Comparison of ENCODE assay signal across 1 cellular context in the genomic region with DNA sequence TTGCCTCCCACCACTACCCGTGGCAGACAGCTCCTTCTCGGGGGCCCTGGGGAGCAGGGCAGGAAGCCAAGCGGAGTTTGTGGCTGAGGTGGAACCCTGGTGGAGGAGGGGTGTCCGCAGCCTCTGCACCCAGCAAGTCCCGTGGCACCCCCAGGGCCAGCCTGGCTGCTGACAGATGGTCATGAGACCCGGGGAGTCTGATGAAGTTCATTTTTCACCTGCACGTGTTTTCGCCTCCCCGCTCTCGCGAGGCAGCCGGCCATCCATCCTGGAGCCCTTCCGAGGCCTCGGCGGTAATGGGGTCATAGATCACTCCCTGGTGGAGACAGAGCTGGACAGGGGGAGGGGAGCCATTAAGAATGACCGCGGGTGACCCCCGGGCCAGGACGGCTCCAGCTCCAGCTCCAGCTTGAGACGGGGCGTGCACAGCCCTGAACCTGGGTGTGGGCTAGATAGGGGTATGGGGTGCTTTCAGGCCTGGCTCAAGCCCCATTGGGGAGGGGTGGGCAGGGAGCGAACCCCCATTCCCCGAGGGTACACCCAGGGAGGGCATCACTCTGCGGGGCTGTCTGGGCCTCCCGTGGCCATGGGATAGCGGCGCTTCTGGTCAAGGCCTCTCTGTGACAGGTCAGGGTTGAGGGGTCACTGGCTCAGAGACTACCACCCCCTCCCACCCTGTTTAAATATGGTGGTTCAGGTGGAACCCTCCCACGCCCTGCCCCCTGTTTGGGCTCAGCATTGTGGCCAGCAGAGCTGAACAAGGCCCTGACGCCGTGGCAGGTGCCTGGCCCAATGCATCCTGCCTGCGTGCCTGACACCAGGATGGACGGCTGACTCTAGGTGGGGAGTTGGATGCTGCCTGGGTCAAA.
TF ChIP-seq lines count a peak whose summit lies in the region.

No MANE protein-coding gene starts in this region.

TF ChIP-seq in HepG2, 621 proteins besides CTCF, POLR2A, EP300 and RAD21 (continued from another document and continues in another):
- TF ChIP-seq, protein P1, sequence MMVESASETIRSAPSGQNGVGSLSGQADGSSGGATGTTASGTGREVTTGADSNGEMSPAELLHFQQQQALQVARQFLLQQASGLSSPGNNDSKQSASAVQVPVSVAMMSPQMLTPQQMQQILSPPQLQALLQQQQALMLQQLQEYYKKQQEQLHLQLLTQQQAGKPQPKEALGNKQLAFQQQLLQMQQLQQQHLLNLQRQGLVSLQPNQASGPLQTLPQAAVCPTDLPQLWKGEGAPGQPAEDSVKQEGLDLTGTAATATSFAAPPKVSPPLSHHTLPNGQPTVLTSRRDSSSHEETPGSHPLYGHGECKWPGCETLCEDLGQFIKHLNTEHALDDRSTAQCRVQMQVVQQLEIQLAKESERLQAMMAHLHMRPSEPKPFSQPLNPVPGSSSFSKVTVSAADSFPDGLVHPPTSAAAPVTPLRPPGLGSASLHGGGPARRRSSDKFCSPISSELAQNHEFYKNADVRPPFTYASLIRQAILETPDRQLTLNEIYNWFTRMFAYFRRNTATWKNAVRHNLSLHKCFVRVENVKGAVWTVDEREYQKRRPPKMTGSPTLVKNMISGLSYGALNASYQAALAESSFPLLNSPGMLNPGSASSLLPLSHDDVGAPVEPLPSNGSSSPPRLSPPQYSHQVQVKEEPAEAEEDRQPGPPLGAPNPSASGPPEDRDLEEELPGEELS (CRISPR knock-in tag; IDR thresholded peaks at IDR 0.05), result peak; percentile 10; the same call in 1 of the 2 replicates
- TF ChIP-seq, protein P2, sequence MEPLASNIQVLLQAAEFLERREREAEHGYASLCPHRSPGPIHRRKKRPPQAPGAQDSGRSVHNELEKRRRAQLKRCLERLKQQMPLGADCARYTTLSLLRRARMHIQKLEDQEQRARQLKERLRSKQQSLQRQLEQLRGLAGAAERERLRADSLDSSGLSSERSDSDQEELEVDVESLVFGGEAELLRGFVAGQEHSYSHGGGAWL (CRISPR knock-in tag; IDR thresholded peaks at IDR 0.05), result no peak
- TF ChIP-seq STAT5B (CRISPR knock-in tag; IDR thresholded peaks at IDR 0.05), result no peak
- peak; percentile 50; the same call in 1 of the 2 replicates for TF ChIP-seq ZFX (CRISPR knock-in tag; IDR thresholded peaks at IDR 0.05; ENCODE audit: low read depth)
- peak; percentile 88; the same call in 1 of the 2 replicates for TF ChIP-seq ZNF572 (CRISPR knock-in tag; IDR thresholded peaks at IDR 0.05)
- peak; percentile 99 for TF ChIP-seq NR1H2 (CRISPR knock-in tag; IDR thresholded peaks at IDR 0.05; ENCODE audit: borderline replicate concordance, low read depth)
- TF ChIP-seq, protein P3, sequence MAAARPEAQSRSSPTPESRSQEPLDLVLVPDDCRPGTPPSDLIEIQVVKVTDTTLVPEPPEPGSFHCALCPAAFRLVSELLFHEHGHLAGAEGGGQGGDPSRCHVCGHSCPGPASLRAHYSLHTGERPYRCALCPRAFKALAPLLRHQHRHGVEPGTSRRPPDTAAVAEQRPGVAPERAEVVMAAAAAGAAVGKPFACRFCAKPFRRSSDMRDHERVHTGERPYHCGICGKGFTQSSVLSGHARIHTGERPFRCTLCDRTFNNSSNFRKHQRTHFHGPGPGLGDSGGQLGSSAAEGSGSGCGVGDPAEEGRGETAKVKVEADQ (CRISPR knock-in tag; IDR thresholded peaks at IDR 0.05; ENCODE audit: borderline replicate concordance), result no peak
- TF ChIP-seq ZNF547 (CRISPR knock-in tag; IDR thresholded peaks at IDR 0.05), result 0 out of 2 replicates have a peak, but pooled peaks have one; percentile 18
- no peak for TF ChIP-seq MYNN (CRISPR knock-in tag; IDR thresholded peaks at IDR 0.05; ENCODE audit: low read depth)
- TF ChIP-seq, protein P4, sequence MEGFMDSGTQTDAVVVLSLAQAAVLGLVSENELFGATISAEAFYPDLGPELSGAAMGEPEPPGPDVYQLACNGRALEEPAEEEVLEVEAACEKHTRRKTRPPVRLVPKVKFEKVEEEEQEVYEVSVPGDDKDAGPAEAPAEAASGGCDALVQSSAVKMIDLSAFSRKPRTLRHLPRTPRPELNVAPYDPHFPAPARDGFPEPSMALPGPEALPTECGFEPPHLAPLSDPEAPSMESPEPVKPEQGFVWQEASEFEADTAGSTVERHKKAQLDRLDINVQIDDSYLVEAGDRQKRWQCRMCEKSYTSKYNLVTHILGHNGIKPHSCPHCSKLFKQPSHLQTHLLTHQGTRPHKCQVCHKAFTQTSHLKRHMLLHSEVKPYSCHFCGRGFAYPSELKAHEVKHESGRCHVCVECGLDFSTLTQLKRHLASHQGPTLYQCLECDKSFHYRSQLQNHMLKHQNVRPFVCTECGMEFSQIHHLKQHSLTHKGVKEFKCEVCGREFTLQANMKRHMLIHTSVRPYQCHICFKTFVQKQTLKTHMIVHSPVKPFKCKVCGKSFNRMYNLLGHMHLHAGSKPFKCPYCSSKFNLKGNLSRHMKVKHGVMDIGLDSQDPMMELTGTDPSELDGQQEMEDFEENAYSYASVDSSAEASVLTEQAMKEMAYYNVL (CRISPR knock-in tag; IDR thresholded peaks at IDR 0.05; ENCODE audit: borderline replicate concordance), result no peak
- no peak for TF ChIP-seq ELF4 (CRISPR knock-in tag; IDR thresholded peaks at IDR 0.05; ENCODE audit: borderline replicate concordance)
- TF ChIP-seq, protein P5, sequence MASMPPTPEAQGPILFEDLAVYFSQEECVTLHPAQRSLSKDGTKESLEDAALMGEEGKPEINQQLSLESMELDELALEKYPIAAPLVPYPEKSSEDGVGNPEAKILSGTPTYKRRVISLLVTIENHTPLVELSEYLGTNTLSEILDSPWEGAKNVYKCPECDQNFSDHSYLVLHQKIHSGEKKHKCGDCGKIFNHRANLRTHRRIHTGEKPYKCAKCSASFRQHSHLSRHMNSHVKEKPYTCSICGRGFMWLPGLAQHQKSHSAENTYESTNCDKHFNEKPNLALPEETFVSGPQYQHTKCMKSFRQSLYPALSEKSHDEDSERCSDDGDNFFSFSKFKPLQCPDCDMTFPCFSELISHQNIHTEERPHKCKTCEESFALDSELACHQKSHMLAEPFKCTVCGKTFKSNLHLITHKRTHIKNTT (CRISPR knock-in tag; IDR thresholded peaks at IDR 0.05), result no peak
- peak; percentile 56; the same call in 1 of the 2 replicates for TF ChIP-seq BHLHE40 (IDR thresholded peaks at IDR 0.05; ENCODE audit: low read length)
- peak; percentile 48; the same call in 1 of the 2 replicates for TF ChIP-seq PITX1 (CRISPR knock-in tag; IDR thresholded peaks at IDR 0.05)
- no peak for TF ChIP-seq HMG20B (CRISPR knock-in tag; conservative IDR thresholded peaks at IDR 0.05)
- TF ChIP-seq AHR (CRISPR knock-in tag; IDR thresholded peaks at IDR 0.05), result 0 out of 2 replicates have a peak, but pooled peaks have one; percentile 45
- TF ChIP-seq SIX1 (CRISPR knock-in tag; IDR thresholded peaks at IDR 0.05; ENCODE audit: borderline replicate concordance), result no peak
- TF ChIP-seq, protein P6, sequence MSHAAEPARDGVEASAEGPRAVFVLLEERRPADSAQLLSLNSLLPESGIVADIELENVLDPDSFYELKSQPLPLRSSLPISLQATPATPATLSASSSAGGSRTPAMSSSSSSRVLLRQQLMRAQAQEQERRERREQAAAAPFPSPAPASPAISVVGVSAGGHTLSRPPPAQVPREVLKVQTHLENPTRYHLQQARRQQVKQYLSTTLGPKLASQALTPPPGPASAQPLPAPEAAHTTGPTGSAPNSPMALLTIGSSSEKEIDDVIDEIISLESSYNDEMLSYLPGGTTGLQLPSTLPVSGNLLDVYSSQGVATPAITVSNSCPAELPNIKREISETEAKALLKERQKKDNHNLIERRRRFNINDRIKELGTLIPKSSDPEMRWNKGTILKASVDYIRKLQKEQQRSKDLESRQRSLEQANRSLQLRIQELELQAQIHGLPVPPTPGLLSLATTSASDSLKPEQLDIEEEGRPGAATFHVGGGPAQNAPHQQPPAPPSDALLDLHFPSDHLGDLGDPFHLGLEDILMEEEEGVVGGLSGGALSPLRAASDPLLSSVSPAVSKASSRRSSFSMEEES (CRISPR knock-in tag; IDR thresholded peaks at IDR 0.05), result peak; percentile 62; the same call in 1 of the 2 replicates
- TF ChIP-seq MIER3 (CRISPR knock-in tag; IDR thresholded peaks at IDR 0.05; ENCODE audit: borderline replicate concordance), result no peak
- TF ChIP-seq ZNF431 (CRISPR knock-in tag; IDR thresholded peaks at IDR 0.05; ENCODE audit: borderline replicate concordance, low read depth), result no peak
- TF ChIP-seq ZSCAN9 (CRISPR knock-in tag; IDR thresholded peaks at IDR 0.05; ENCODE audit: borderline replicate concordance), result peak; percentile 33; the same call in 1 of the 2 replicates
- TF ChIP-seq, protein P7, sequence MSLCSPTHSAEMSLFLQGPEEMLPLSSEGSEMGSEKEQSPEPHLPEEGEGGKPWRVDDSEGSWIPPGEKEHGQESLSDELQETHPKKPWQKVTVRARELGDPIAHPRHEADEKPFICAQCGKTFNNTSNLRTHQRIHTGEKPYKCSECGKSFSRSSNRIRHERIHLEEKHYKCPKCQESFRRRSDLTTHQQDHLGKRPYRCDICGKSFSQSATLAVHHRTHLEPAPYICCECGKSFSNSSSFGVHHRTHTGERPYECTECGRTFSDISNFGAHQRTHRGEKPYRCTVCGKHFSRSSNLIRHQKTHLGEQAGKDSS (CRISPR knock-in tag; IDR thresholded peaks at IDR 0.05; ENCODE audit: borderline replicate concordance, low read depth), result no peak
- TF ChIP-seq KLF9 (CRISPR knock-in tag; IDR thresholded peaks at IDR 0.05; ENCODE audit: low read depth), result no peak
- no peak for TF ChIP-seq RBM22 (optimal IDR thresholded peaks at IDR 0.05; ENCODE audit: low read length)
- TF ChIP-seq, protein P8, sequence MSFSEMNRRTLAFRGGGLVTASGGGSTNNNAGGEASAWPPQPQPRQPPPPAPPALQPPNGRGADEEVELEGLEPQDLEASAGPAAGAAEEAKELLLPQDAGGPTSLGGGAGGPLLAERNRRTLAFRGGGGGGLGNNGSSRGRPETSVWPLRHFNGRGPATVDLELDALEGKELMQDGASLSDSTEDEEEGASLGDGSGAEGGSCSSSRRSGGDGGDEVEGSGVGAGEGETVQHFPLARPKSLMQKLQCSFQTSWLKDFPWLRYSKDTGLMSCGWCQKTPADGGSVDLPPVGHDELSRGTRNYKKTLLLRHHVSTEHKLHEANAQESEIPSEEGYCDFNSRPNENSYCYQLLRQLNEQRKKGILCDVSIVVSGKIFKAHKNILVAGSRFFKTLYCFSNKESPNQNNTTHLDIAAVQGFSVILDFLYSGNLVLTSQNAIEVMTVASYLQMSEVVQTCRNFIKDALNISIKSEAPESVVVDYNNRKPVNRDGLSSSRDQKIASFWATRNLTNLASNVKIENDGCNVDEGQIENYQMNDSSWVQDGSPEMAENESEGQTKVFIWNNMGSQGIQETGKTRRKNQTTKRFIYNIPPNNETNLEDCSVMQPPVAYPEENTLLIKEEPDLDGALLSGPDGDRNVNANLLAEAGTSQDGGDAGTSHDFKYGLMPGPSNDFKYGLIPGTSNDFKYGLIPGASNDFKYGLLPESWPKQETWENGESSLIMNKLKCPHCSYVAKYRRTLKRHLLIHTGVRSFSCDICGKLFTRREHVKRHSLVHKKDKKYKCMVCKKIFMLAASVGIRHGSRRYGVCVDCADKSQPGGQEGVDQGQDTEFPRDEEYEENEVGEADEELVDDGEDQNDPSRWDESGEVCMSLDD (CRISPR knock-in tag; IDR thresholded peaks at IDR 0.05; ENCODE audit: borderline replicate concordance), result peak; percentile 62; the same call in 1 of the 2 replicates
- no peak for TF ChIP-seq ZNF703 (CRISPR knock-in tag; IDR thresholded peaks at IDR 0.05; ENCODE audit: borderline replicate concordance)
- TF ChIP-seq MXI1 (IDR thresholded peaks at IDR 0.05; ENCODE audit: borderline replicate concordance, low read depth, low read length), result 0 out of 3 replicates have a peak, but pooled peaks have one; percentile 43
- TF ChIP-seq BORCS8-MEF2B (CRISPR knock-in tag; IDR thresholded peaks at IDR 0.05), result no peak; the same call in 1 of the 2 replicates
- TF ChIP-seq TCF7 (IDR thresholded peaks at IDR 0.05; ENCODE audit: low read depth), result no peak
- no peak for TF ChIP-seq MAFF (IDR thresholded peaks at IDR 0.05; ENCODE audit: low read depth, low read length)
- TF ChIP-seq SNRNP70 (IDR thresholded peaks at IDR 0.05; ENCODE audit: low read depth, low read length), result no peak
- TF ChIP-seq, protein P9, sequence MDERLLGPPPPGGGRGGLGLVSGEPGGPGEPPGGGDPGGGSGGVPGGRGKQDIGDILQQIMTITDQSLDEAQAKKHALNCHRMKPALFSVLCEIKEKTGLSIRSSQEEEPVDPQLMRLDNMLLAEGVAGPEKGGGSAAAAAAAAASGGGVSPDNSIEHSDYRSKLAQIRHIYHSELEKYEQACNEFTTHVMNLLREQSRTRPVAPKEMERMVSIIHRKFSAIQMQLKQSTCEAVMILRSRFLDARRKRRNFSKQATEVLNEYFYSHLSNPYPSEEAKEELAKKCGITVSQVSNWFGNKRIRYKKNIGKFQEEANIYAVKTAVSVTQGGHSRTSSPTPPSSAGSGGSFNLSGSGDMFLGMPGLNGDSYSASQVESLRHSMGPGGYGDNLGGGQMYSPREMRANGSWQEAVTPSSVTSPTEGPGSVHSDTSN (CRISPR knock-in tag; IDR thresholded peaks at IDR 0.05), result no peak
- TF ChIP-seq NFE2 (CRISPR knock-in tag; IDR thresholded peaks at IDR 0.05), result no peak
- TF ChIP-seq RFX5 (IDR thresholded peaks at IDR 0.05; ENCODE audit: low read depth, low read length), result no peak
- no peak for TF ChIP-seq SP2 (CRISPR knock-in tag; IDR thresholded peaks at IDR 0.05)
- no peak for TF ChIP-seq CHD4 (IDR thresholded peaks at IDR 0.05; ENCODE audit: borderline replicate concordance, low read length)
- TF ChIP-seq THAP11 (CRISPR knock-in tag; IDR thresholded peaks at IDR 0.05), result peak; percentile 35; the same call in 1 of the 2 replicates
- 0 out of 2 replicates have a peak, but pooled peaks have one; percentile 25 for TF ChIP-seq MEIS2 (CRISPR knock-in tag; IDR thresholded peaks at IDR 0.05)
- no peak for TF ChIP-seq ZNF256 (CRISPR knock-in tag; conservative IDR thresholded peaks at IDR 0.05)
- TF ChIP-seq, protein P10, sequence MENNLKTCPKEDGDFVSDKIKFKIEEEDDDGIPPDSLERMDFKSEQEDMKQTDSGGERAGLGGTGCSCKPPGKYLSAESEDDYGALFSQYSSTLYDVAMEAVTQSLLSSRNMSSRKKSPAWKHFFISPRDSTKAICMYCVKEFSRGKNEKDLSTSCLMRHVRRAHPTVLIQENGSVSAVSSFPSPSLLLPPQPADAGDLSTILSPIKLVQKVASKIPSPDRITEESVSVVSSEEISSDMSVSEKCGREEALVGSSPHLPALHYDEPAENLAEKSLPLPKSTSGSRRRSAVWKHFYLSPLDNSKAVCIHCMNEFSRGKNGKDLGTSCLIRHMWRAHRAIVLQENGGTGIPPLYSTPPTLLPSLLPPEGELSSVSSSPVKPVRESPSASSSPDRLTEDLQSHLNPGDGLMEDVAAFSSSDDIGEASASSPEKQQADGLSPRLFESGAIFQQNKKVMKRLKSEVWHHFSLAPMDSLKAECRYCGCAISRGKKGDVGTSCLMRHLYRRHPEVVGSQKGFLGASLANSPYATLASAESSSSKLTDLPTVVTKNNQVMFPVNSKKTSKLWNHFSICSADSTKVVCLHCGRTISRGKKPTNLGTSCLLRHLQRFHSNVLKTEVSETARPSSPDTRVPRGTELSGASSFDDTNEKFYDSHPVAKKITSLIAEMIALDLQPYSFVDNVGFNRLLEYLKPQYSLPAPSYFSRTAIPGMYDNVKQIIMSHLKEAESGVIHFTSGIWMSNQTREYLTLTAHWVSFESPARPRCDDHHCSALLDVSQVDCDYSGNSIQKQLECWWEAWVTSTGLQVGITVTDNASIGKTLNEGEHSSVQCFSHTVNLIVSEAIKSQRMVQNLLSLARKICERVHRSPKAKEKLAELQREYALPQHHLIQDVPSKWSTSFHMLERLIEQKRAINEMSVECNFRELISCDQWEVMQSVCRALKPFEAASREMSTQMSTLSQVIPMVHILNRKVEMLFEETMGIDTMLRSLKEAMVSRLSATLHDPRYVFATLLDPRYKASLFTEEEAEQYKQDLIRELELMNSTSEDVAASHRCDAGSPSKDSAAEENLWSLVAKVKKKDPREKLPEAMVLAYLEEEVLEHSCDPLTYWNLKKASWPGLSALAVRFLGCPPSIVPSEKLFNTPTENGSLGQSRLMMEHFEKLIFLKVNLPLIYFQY (CRISPR knock-in tag; IDR thresholded peaks at IDR 0.05; ENCODE audit: borderline replicate concordance), result no peak
- no peak for TF ChIP-seq TGIF2 (CRISPR knock-in tag; IDR thresholded peaks at IDR 0.05)
- no peak for TF ChIP-seq PLRG1 (conservative IDR thresholded peaks at IDR 0.05)
